Comparison of ENCODE assay signal across 8 cellular contexts in the genomic region with DNA sequence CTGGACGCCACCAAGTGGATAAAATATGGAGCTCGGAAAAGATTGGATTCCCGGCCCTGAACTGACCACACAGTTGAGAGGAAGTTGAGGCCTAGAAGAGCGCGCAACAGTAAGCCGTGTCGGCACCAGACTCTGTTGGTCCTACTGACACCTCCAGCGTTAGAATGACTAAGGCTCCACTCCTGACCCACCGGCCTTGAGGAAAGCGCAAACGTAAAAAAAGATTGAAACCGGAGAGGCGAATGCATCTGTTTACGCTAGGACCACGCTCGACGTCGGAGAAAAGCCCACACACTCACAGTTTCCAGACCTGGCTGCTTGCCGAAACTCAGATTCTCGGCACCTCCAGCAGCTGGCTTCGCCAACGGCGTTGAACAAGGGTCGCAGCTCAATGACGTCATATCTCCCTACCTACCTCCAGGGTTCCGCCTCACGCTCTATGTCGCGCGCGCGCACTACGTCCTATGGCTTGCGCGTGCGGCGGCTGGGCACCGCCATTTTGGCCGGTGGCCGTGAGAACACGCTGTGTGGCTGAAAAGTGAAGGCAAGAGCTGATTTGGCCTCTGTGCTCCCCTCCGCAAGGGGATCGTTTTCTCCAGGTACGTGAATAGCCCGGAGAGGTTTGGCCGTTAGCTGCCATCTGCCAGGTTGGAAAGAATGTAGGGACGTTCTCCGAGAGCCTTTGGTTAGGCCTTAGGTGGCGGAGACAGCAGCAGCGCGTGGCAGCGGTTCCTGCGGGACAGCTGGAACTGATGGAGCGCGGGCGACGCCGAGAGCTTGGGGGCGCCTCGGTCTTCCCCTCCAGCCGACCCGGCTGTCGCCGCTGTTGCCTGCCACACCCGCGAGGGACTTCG. TPM values are rescaled to one million over a fixed set of nuclear protein-coding genes. Genes with fewer than 3 reads are reported as not detected.
DNase-seq lines count a peak whose midpoint lies in the region; ATAC-seq and TF ChIP-seq lines count a peak whose summit lies in the region.

A gene (plus strand): TSS at position 491 of the 854 bp plus-strand sequence. CDS start 6,102 bp downstream, outside the sequence.
A gene with protein sequence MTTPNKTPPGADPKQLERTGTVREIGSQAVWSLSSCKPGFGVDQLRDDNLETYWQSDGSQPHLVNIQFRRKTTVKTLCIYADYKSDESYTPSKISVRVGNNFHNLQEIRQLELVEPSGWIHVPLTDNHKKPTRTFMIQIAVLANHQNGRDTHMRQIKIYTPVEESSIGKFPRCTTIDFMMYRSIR (minus strand): TSS at position 376 of the 854 bp plus-strand sequence. CDS start 2,097 bp downstream, outside the sequence.

- peaks cover 19% of the 10 kb centered on the region for H3K4me1 Mint-ChIP-seq in nephron progenitor cell
- peaks cover 32% of the 10 kb centered on the region for H3K4me1 Mint-ChIP-seq in stimulated activated naive CD8-positive, alpha-beta T cell treated with anti-CD3 and anti-CD28 coated beads, Interleukin-15, amount 100 ng/mL, for 72 hours

- in situ Hi-C loops in HAP-1 (cut with MboI; ENCODE audit: low sequenced_read_pairs) = no loop called here

- H3K27me3 ChIP-seq in HAP-1 (ENCODE audit: low read depth) = no peaks in the 10 kb centered on the region
- no peaks in the 10 kb centered on the region for H3K27me3 ChIP-seq in MG63

- H3K4me1 ChIP-seq in ES-I3 (ENCODE audit: insufficient read depth, low read length) (0 out of 2 replicates have a peak, but pooled peaks cover 3% of the 10 kb centered on the region), HAP-1 (0 out of 2 replicates have a peak, but pooled peaks cover 9% of the 10 kb centered on the region)

- peak within 1 kb of the TSS; percentile 77 for H3K4me3 ChIP-seq in HAP-1
- peak within 1 kb of the TSS; percentile 91 for H3K4me3 ChIP-seq in MG63
- H3K4me3 ChIP-seq in fibroblast of the aortic adventitia (ENCODE audit: low read depth, low read length) = peak within 1 kb of the TSS; percentile 91

- H3K9ac ChIP-seq in ES-I3 (ENCODE audit: low read depth, low read length) = peak within 1 kb of the TSS; percentile 89

- H3K27me3 Mint-ChIP-seq in nephron progenitor cell (ENCODE audit: low read depth, poor library complexity) = no peaks in the 10 kb centered on the region
- H3K27me3 Mint-ChIP-seq in stimulated activated naive CD8-positive, alpha-beta T cell treated with anti-CD3 and anti-CD28 coated beads, Interleukin-15, amount 100 ng/mL, for 72 hours = no peaks in the 10 kb centered on the region

- peak within 1 kb of the TSS; percentile 100 for H3K27ac Mint-ChIP-seq in nephron progenitor cell
- peak within 1 kb of the TSS; percentile 99 for H3K27ac Mint-ChIP-seq in stimulated activated naive CD8-positive, alpha-beta T cell treated with anti-CD3 and anti-CD28 coated beads, Interleukin-15, amount 100 ng/mL, for 72 hours

- TF ChIP-seq CTCF in fibroblast of the aortic adventitia (IDR thresholded peaks at IDR 0.05; ENCODE audit: insufficient read depth, low read length) (peak; percentile 47), nephron progenitor cell (IDR thresholded peaks at IDR 0.05) (no peak)

- DNase-seq in HAP-1 (ENCODE audit: low spot score in 2 of 2) (peak; percentile 95 to 96), MG63 (peak; percentile 94), SHP77 treated with DMSO at 0.1 percent for 48 hours (lab: John Stamatoyannopoulos, UW) (peak; percentile 76), fibroblast of the aortic adventitia (ENCODE audit: low read depth) (peak; percentile 99), nephron progenitor cell (peak; percentile 94)
- DNase-seq in activated effector memory CD4-positive, alpha-beta T cell treated with anti-CD3 and anti-CD28 coated beads, Interleukin-2, amount 50 U/mL, for 16 hours = peak; percentile 98
- peak; percentile 93 to 96 for DNase-seq in stimulated activated naive CD8-positive, alpha-beta T cell treated with anti-CD3 and anti-CD28 coated beads, Interleukin-15, amount 100 ng/mL, for 72 hours

- peaks cover 25% of the 10 kb centered on the region for H3K9me3 Mint-ChIP-seq in nephron progenitor cell
- peaks cover 0 to 14% of the 10 kb centered on the region in 2 donors for H3K9me3 Mint-ChIP-seq in stimulated activated naive CD8-positive, alpha-beta T cell treated with anti-CD3 and anti-CD28 coated beads, Interleukin-15, amount 100 ng/mL, for 72 hours

- ATAC-seq in stimulated activated naive CD8-positive, alpha-beta T cell treated with anti-CD3 and anti-CD28 coated beads, Interleukin-15, amount 100 ng/mL, for 72 hours = peak; percentile 96

- H3K36me3 Mint-ChIP-seq in nephron progenitor cell (ENCODE audit: low read depth) = peaks cover 30% of the 10 kb centered on the region

- peak within 1 kb of the TSS; percentile 94 for H3K4me3 Mint-ChIP-seq in nephron progenitor cell
- H3K4me3 Mint-ChIP-seq in stimulated activated naive CD8-positive, alpha-beta T cell treated with anti-CD3 and anti-CD28 coated beads, Interleukin-15, amount 100 ng/mL, for 72 hours = peak within 1 kb of the TSS; percentile 90 to 92

- H3K9me3 ChIP-seq in ES-I3 (ENCODE audit: control insufficient read depth, insufficient read depth, low read length) = no peaks in the 10 kb centered on the region
- H3K9me3 ChIP-seq in HAP-1 = no peaks in the 10 kb centered on the region
- H3K9me3 ChIP-seq in MG63 = no peaks in the 10 kb centered on the region

- H3K36me3 ChIP-seq in ES-I3 (ENCODE audit: insufficient read depth, low read length) = peaks cover 6% of the 10 kb centered on the region; the same call in 1 of the 2 replicates
- peaks cover 18% of the 10 kb centered on the region for H3K36me3 ChIP-seq in HAP-1 (replicated peaks)
- peaks cover 38% of the 10 kb centered on the region for H3K36me3 ChIP-seq in MG63

RNA-seq across cellular contexts. Expression of the first gene that starts in this region (rescaled TPM):
- total RNA-seq in MG63 (2014; rRNA removed; shearing (Covaris generic); ENCODE audit: low replicate concordance) = 84.7 and 137 TPM in 2 replicates
- 144 and 152 TPM in 2 replicates for total RNA-seq in fibroblast of the aortic adventitia (ENCODE audit: low replicate concordance)

RNA-seq across cellular contexts. Expression of the second gene that starts in this region (rescaled TPM):
- 44.1 and 86.7 TPM in 2 replicates for total RNA-seq in MG63 (2014; rRNA removed; shearing (Covaris generic); ENCODE audit: low replicate concordance)
- total RNA-seq in fibroblast of the aortic adventitia (ENCODE audit: low replicate concordance) = 4.9 and 33.0 TPM in 2 replicates

Comparison
In these comparisons a context has a peak if more than half of its experiments do, and no peak if none do; other contexts are left out.
1. Peak in every context shown above with its lines: DNase-seq, ATAC-seq and H3K4me3 ChIP-seq.